ENCODE assay signal across 9 cellular contexts in genomic region chr4:165328101-165328425, GRCh38. TPM values are rescaled to one million over a fixed set of nuclear protein-coding genes. Genes with fewer than 3 reads are reported as not detected.
DNase-seq lines count a peak whose midpoint lies in the region; TF ChIP-seq lines count a peak whose summit lies in the region.
"Had no signal": no experiment of that assay in that cellular context is flagged by ENCODE, and none has a peak within 500 bp of the region (broad histone marks: within the 10 kb centered on the region; RNA-seq: fewer than 3 reads in every experiment).

No MANE protein-coding gene starts in this region.

- peaks cover 48% of the 10 kb centered on the region for H3K79me2 ChIP-seq in SK-N-SH (ENCODE audit: insufficient read depth)

- peaks cover 19% of the 10 kb centered on the region for H3K36me3 Mint-ChIP-seq in endothelial cell (ENCODE audit: low read depth, unreplicated experiment)

- no peak for TF ChIP-seq CTCF in SK-N-SH (IDR thresholded peaks at IDR 0.05)
- TF ChIP-seq CTCF in endothelial cell (IDR thresholded peaks at IDR 0.05; ENCODE audit: unreplicated experiment): no peak

- H3K27me3 Mint-ChIP-seq in endothelial cell (ENCODE audit: unreplicated experiment): peaks cover 3% of the 10 kb centered on the region

- H3K27ac ChIP-seq in SK-N-SH (ENCODE audit: low read depth in 2 of 2, low read length in 1 of 2): peak overlapping the region; percentile 31 to 87; a peak in 3 of 4 replicates
- H3K27ac ChIP-seq in thymus (ENCODE audit: low read depth): no peak overlapping the region

- TF ChIP-seq EP300 in SK-N-SH (IDR thresholded peaks at IDR 0.05; ENCODE audit: borderline replicate concordance in 1 of 2, low read depth in 1 of 2, low read length in 1 of 2): no peak

- no peaks in the 10 kb centered on the region for H3K9me3 ChIP-seq in SK-N-SH
- no peaks in the 10 kb centered on the region for H3K9me3 ChIP-seq in iPS-18c (ENCODE audit: control insufficient read depth, insufficient read depth, low read length)
- H3K9me3 ChIP-seq in thymus (ENCODE audit: control insufficient read depth): no peaks in the 10 kb centered on the region

- 1% methylated on average over 7 of the region's 7 CpGs for WGBS in SK-N-SH (ENCODE audit: low lambda C conversion rate)
- WGBS in thymus: 2% methylated on average over 7 of the region's 7 CpGs

- peaks cover 31% of the 10 kb centered on the region for H3K4me1 Mint-ChIP-seq in endothelial cell (ENCODE audit: unreplicated experiment)

- no peak for TF ChIP-seq RAD21 in SK-N-SH (IDR thresholded peaks at IDR 0.05; ENCODE audit: low read length)

- peaks cover 6 to 18% of the 10 kb centered on the region in 2 experiments; a peak in 3 of 4 replicates for H3K4me1 ChIP-seq in SK-N-SH (ENCODE audit: control insufficient read depth in 1 of 2, insufficient read depth in 2 of 2, low read depth in 1 of 2, low read length in 1 of 2)
- H3K4me1 ChIP-seq in thymus (ENCODE audit: control insufficient read depth, insufficient read depth, low read length): no peaks in the 10 kb centered on the region

- H4K20me1 ChIP-seq in SK-N-SH (ENCODE audit: insufficient read depth): no peaks in the 10 kb centered on the region

- CTCF ChIA-PET in SK-N-SH (lab: Yijun Ruan, JAX): no interaction called here

- no peaks in the 10 kb centered on the region for H3K27me3 ChIP-seq in SK-N-SH (ENCODE audit: insufficient read depth)
- H3K27me3 ChIP-seq in thymus (ENCODE audit: control insufficient read depth, insufficient read depth): no peaks in the 10 kb centered on the region

- H3K9me3 Mint-ChIP-seq in endothelial cell (ENCODE audit: unreplicated experiment): no peaks in the 10 kb centered on the region

- H3K9ac ChIP-seq in SK-N-SH: peak overlapping the region; percentile 64

- POLR2A ChIA-PET in SK-N-SH (lab: Yijun Ruan, JAX): interaction anchor here (1.1 kb wide), 1 partner anchor 51 kb away, joined by 6 read pairs; the partner anchor contains the start of gene CPE

- peak; percentile 27 for DNase-seq in DMS53 (lab: John Stamatoyannopoulos, UW)
- DNase-seq in DMS53 treated with DMSO at 0.1 percent for 48 hours (lab: John Stamatoyannopoulos, UW; ENCODE audit: unreplicated experiment): no peak
- peak; percentile 17 for DNase-seq in SK-N-SH
- no peak for DNase-seq in activated CD4-positive, alpha-beta T cell treated with anti-CD3 and anti-CD28 coated beads, Interleukin-2, amount 50 U/mL, for 48 hours
- no peak for DNase-seq in NCI-H774 (lab: John Stamatoyannopoulos, UW)
- no peak for DNase-seq in endothelial cell (ENCODE audit: low spot score)
- DNase-seq: 8988T had no signal

- H3K4me3 Mint-ChIP-seq in endothelial cell (ENCODE audit: unreplicated experiment): no peak overlapping the region

- H3K9me2 ChIP-seq in SK-N-SH: no peaks in the 10 kb centered on the region

- no peak overlapping the region for H3K27ac Mint-ChIP-seq in endothelial cell (ENCODE audit: unreplicated experiment)

- peak overlapping the region; percentile 79 for H3K4me2 ChIP-seq in SK-N-SH

- H3K36me3 ChIP-seq in SK-N-SH (replicated peaks in 1 of 2; ENCODE audit: control insufficient read depth in 1 of 2, insufficient read depth in 2 of 2, low read length in 1 of 2) (peaks cover 14 to 32% of the 10 kb centered on the region in 2 experiments), thymus (ENCODE audit: control insufficient read depth, insufficient read depth) (peaks cover 3% of the 10 kb centered on the region)

- peaks cover 8% of the 10 kb centered on the region for H3F3A ChIP-seq in SK-N-SH (replicated peaks; ENCODE audit: insufficient read depth)

- H3K4me3 ChIP-seq in SK-N-SH (ENCODE audit: low read depth in 2 of 2, low read length in 1 of 2) (peak overlapping the region; percentile 89 to 99), iPS-18c (ENCODE audit: insufficient read depth, low read depth, low read length) (peak overlapping the region; percentile 97), thymus (ENCODE audit: low read length) (peak overlapping the region; percentile 71)

- H2AFZ ChIP-seq in SK-N-SH (ENCODE audit: low read depth): peak overlapping the region; percentile 86

TF ChIP-seq in SK-N-SH, 30 proteins besides CTCF, POLR2A, EP300 and RAD21:
- no peak for TF ChIP-seq GABPA (IDR thresholded peaks at IDR 0.05; ENCODE audit: low read depth)
- TF ChIP-seq SMC3 (IDR thresholded peaks at IDR 0.05; ENCODE audit: low read depth, low read length): no peak
- TF ChIP-seq REST (IDR thresholded peaks at IDR 0.05; ENCODE audit: low read depth, low read length): no peak
- TF ChIP-seq, protein P1, sequence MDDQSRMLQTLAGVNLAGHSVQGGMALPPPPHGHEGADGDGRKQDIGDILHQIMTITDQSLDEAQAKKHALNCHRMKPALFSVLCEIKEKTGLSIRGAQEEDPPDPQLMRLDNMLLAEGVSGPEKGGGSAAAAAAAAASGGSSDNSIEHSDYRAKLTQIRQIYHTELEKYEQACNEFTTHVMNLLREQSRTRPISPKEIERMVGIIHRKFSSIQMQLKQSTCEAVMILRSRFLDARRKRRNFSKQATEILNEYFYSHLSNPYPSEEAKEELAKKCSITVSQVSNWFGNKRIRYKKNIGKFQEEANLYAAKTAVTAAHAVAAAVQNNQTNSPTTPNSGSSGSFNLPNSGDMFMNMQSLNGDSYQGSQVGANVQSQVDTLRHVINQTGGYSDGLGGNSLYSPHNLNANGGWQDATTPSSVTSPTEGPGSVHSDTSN (IDR thresholded peaks at IDR 0.05): no peak
- TF ChIP-seq ELF1 (IDR thresholded peaks at IDR 0.05): no peak
- no peak for TF ChIP-seq CHD2 (IDR thresholded peaks at IDR 0.05; ENCODE audit: low read length, partially characterized antibody)
- TF ChIP-seq, protein P2, sequence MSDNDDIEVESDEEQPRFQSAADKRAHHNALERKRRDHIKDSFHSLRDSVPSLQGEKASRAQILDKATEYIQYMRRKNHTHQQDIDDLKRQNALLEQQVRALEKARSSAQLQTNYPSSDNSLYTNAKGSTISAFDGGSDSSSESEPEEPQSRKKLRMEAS (IDR thresholded peaks at IDR 0.05; ENCODE audit: low read depth): no peak
- TF ChIP-seq MXI1 (IDR thresholded peaks at IDR 0.05; ENCODE audit: low read depth, low read length): no peak
- TF ChIP-seq SIN3A (IDR thresholded peaks at IDR 0.05; ENCODE audit: borderline replicate concordance, low read depth, low read length): no peak
- no peak for TF ChIP-seq RCOR1 (IDR thresholded peaks at IDR 0.05; ENCODE audit: low read length)
- TF ChIP-seq NFIC (IDR thresholded peaks at IDR 0.05; ENCODE audit: borderline replicate concordance): no peak
- TF ChIP-seq MEF2A (IDR thresholded peaks at IDR 0.05; ENCODE audit: borderline replicate concordance, low read depth): no peak
- TF ChIP-seq JUND (IDR thresholded peaks at IDR 0.05): no peak
- TF ChIP-seq NRF1 (IDR thresholded peaks at IDR 0.05; ENCODE audit: low read depth, low read length): no peak
- TF ChIP-seq RFX5 (IDR thresholded peaks at IDR 0.05; ENCODE audit: low read length): no peak
- TF ChIP-seq, protein P3, sequence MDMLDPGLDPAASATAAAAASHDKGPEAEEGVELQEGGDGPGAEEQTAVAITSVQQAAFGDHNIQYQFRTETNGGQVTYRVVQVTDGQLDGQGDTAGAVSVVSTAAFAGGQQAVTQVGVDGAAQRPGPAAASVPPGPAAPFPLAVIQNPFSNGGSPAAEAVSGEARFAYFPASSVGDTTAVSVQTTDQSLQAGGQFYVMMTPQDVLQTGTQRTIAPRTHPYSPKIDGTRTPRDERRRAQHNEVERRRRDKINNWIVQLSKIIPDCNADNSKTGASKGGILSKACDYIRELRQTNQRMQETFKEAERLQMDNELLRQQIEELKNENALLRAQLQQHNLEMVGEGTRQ (IDR thresholded peaks at IDR 0.05; ENCODE audit: borderline replicate concordance, low read depth, low read length): no peak
- no peak for TF ChIP-seq RXRA (IDR thresholded peaks at IDR 0.05; ENCODE audit: borderline replicate concordance, low read depth)

RNA-seq across cellular contexts. Expression of gene MSMO1, which starts 0.6 kb away (rescaled TPM):
- 13.2 and 20.2 TPM in 2 replicates for polyA plus RNA-seq in SK-N-SH (2012; rRNA removed)
- 24.2 TPM in 2 replicates for polyA plus RNA-seq in SK-N-SH (2012; cell fraction: cytosol; rRNA removed)
- polyA plus RNA-seq in SK-N-SH (2012; cell fraction: nucleus; rRNA removed): 3.7 and 11.1 TPM in 2 replicates
- polyA plus RNA-seq in thymus: 26.8 TPM
- 118 TPM for total RNA-seq in endothelial cell (ENCODE audit: unreplicated experiment)

RNA-seq across cellular contexts. Expression of gene CPE, which starts 50.7 kb away (rescaled TPM):
- polyA plus RNA-seq in SK-N-SH (2012; rRNA removed) (18.2 and 25.9 TPM in 2 replicates), thymus (94.5 TPM)
- 24.6 and 30.2 TPM in 2 replicates for polyA plus RNA-seq in SK-N-SH (2012; cell fraction: cytosol; rRNA removed)
- polyA plus RNA-seq in SK-N-SH (2012; cell fraction: nucleus; rRNA removed): 6.2 and 10.6 TPM in 2 replicates
- 2.3 TPM for total RNA-seq in endothelial cell (ENCODE audit: unreplicated experiment)

Comparison
In these comparisons a context has a peak if more than half of its experiments do, and no peak if none do; other contexts are left out.
1. DNase-seq: peak in DMS53 (single experiment) and SK-N-SH (single experiment); none in DMS53 treated with DMSO at 0.1 percent for 48 hours (single experiment), activated CD4-positive, alpha-beta T cell treated with anti-CD3 and anti-CD28 coated beads, Interleukin-2, amount 50 U/mL, for 48 hours (0 of 2), NCI-H774 (single experiment) and endothelial cell (single experiment).
2. Peak in every context shown above with its lines, with median percentiles within 50 percentile points of each other: H3K4me3 ChIP-seq.